ENCODE assay signal across 8 cellular contexts in genomic region chr2:170818294-170819104, GRCh38. TPM values are rescaled to one million over a fixed set of nuclear protein-coding genes. Genes with fewer than 3 reads are reported as not detected.
A peak's percentile ranks its signal among the peaks of the same experiment; 100 is the strongest.
DNase-seq lines count a peak whose midpoint lies in the region; ATAC-seq and TF ChIP-seq lines count a peak whose summit lies in the region.

No MANE protein-coding gene starts in this region.

- no peaks in the 10 kb centered on the region for H4K20me1 ChIP-seq in Karpas-422 (ENCODE audit: insufficient read depth, low read depth, low read length)
- no peaks in the 10 kb centered on the region for H4K20me1 ChIP-seq in neural cell (ENCODE audit: insufficient read depth)

- H3K27ac ChIP-seq in CD4-positive, alpha-beta memory T cell (ENCODE audit: low read depth, low read length), result no peak overlapping the region
- H3K27ac ChIP-seq in Karpas-422 (ENCODE audit: low read length) (no peak overlapping the region), neural cell (ENCODE audit: low read length) (peak overlapping the region; percentile 77)

- peaks cover 43 to 92% (median 64%) of the 10 kb centered on the region in 4 donors for H3K4me1 Mint-ChIP-seq in CD4-positive, alpha-beta memory T cell
- H3K4me1 Mint-ChIP-seq in chondrocyte (ENCODE audit: low read depth), result peaks cover 55% of the 10 kb centered on the region

- CTCF ChIA-PET in CD4-positive, alpha-beta memory T cell (lab: Charles Lee; ENCODE audit: partially characterized antibody), result interaction anchor here (0.8 to 1.7 kb wide), 3 partner anchors 331 to 457 kb away, joined by 3 to 10 read pairs (median 3); no protein-coding TSS in a partner anchor

- peaks cover 61 to 77% of the 10 kb centered on the region in 2 donors for H3K27me3 Mint-ChIP-seq in CD4-positive, alpha-beta memory T cell
- H3K27me3 Mint-ChIP-seq in chondrocyte (ENCODE audit: low read depth), result peaks cover 83% of the 10 kb centered on the region

- TF ChIP-seq RAD21 in neural cell (conservative IDR thresholded peaks at IDR 0.05), result no peak

- no peak for DNase-seq in CD4-positive, alpha-beta memory T cell
- no peak for DNase-seq in Karpas-422
- no peak for DNase-seq in chondrocyte (ENCODE audit: low spot score)
- no peak for DNase-seq in NCI-H446 treated with DMSO at 0.1 percent for 48 hours (lab: John Stamatoyannopoulos, UW)

- peak overlapping the region; percentile 50 to 85 (median 74) for H3K4me3 Mint-ChIP-seq in CD4-positive, alpha-beta memory T cell
- H3K4me3 Mint-ChIP-seq in chondrocyte (ENCODE audit: unreplicated experiment), result peak overlapping the region; percentile 46

- H3F3A ChIP-seq in neural cell (ENCODE audit: insufficient read depth, low read length, poor library complexity, severe bottlenecking), result no peaks in the 10 kb centered on the region

- H3K9me3 Mint-ChIP-seq in CD4-positive, alpha-beta memory T cell, result peaks cover 0 to 15% (median 1%) of the 10 kb centered on the region in 8 donors
- no peaks in the 10 kb centered on the region for H3K9me3 Mint-ChIP-seq in chondrocyte (ENCODE audit: low read depth)

- TF ChIP-seq POLR2A in GM18505 (IDR thresholded peaks at IDR 0.05; ENCODE audit: borderline replicate concordance, extremely low read depth, insufficient read depth, insufficient read length), result no peak

- H3K36me3 ChIP-seq in CD4-positive, alpha-beta memory T cell (ENCODE audit: insufficient read depth, low read length), result no peaks in the 10 kb centered on the region
- no peaks in the 10 kb centered on the region for H3K36me3 ChIP-seq in Karpas-422 (ENCODE audit: insufficient read depth, low read length)
- H3K36me3 ChIP-seq in neural cell (ENCODE audit: insufficient read depth, low read length), result no peaks in the 10 kb centered on the region

- H3K27ac Mint-ChIP-seq in CD4-positive, alpha-beta memory T cell, result peak overlapping the region in 2 of 7 donors; percentile 4 to 71
- H3K27ac Mint-ChIP-seq in chondrocyte (ENCODE audit: unreplicated experiment), result no peak overlapping the region

- peaks cover 76% of the 10 kb centered on the region for H3K4me1 ChIP-seq in CD4-positive, alpha-beta memory T cell (ENCODE audit: insufficient read depth, low read length)
- H3K4me1 ChIP-seq in Karpas-422 (ENCODE audit: low read length), result peaks cover 23% of the 10 kb centered on the region

- H3K27me3 ChIP-seq in CD4-positive, alpha-beta memory T cell (ENCODE audit: insufficient read depth, low read length), result peaks cover 77% of the 10 kb centered on the region
- H3K27me3 ChIP-seq in Karpas-422 (ENCODE audit: low read length), result no peaks in the 10 kb centered on the region
- H3K27me3 ChIP-seq in neural cell (ENCODE audit: insufficient read depth, low read depth, low read length), result peaks cover 100% of the 10 kb centered on the region

- peak overlapping the region; percentile 74 for H3K4me2 ChIP-seq in Karpas-422 (ENCODE audit: low read depth, low read length, poor library complexity, severe bottlenecking)
- H3K4me2 ChIP-seq in neural cell (ENCODE audit: low read length), result peak overlapping the region; percentile 59

- H3K9me3 ChIP-seq in CD4-positive, alpha-beta memory T cell (ENCODE audit: control insufficient read depth in 1 of 2, low read length in 2 of 2), result no peaks in the 10 kb centered on the region
- H3K9me3 ChIP-seq in Karpas-422 (ENCODE audit: low read length) (no peaks in the 10 kb centered on the region), neural cell (ENCODE audit: low read length) (no peaks in the 10 kb centered on the region)

- TF ChIP-seq CTCF in chondrocyte (IDR thresholded peaks at IDR 0.05) (no peak), neural cell (IDR thresholded peaks at IDR 0.05; ENCODE audit: poor library complexity, severe bottlenecking) (no peak)

- no peak overlapping the region for H3K9ac ChIP-seq in Karpas-422 (ENCODE audit: low read length)
- H3K9ac ChIP-seq in neural cell (ENCODE audit: low read length), result peak overlapping the region; percentile 77

- peak overlapping the region in 1 of 2 donors; percentile 8 for H3K4me3 ChIP-seq in CD4-positive, alpha-beta memory T cell (ENCODE audit: low read length in 2 of 2)
- H3K4me3 ChIP-seq in Karpas-422 (ENCODE audit: low read length), result peak overlapping the region; percentile 63; the same call in 1 of the 2 replicates
- peak overlapping the region; percentile 80 for H3K4me3 ChIP-seq in neural cell (ENCODE audit: low read length)

- intact Hi-C loops in CD4-positive, alpha-beta memory T cell (cut with micrococcal nuclease), result loop anchor here (5.0 kb wide), 2 partner anchors 101 to 166 kb away; partner anchors contain the start of gene SP5

- peaks cover 0 to 5% of the 10 kb centered on the region in 2 donors for H3K36me3 Mint-ChIP-seq in CD4-positive, alpha-beta memory T cell
- H3K36me3 Mint-ChIP-seq in chondrocyte (ENCODE audit: low read depth), result peaks cover 2% of the 10 kb centered on the region

- ATAC-seq in GM19023 (IDR thresholded peaks at IDR 0.05; ENCODE audit: unreplicated experiment) (no peak), HG03135 (IDR thresholded peaks at IDR 0.05; ENCODE audit: unreplicated experiment) (no peak), GM18505 (IDR thresholded peaks at IDR 0.05; ENCODE audit: unreplicated experiment) (no peak)

- POLR2A ChIA-PET in CD4-positive, alpha-beta memory T cell (lab: Charles Lee; ENCODE audit: partially characterized antibody), result no interaction called here

- no peak overlapping the region for H2AFZ ChIP-seq in Karpas-422 (ENCODE audit: low read length)
- H2AFZ ChIP-seq in neural cell (ENCODE audit: low read depth, low read length), result no peak overlapping the region

- H3K79me2 ChIP-seq in Karpas-422 (ENCODE audit: low read length), result no peaks in the 10 kb centered on the region
- no peaks in the 10 kb centered on the region for H3K79me2 ChIP-seq in neural cell (replicated peaks; ENCODE audit: insufficient read depth, low read length)

- TF ChIP-seq EP300 in neural cell (conservative IDR thresholded peaks at IDR 0.05; ENCODE audit: poor library complexity, severe bottlenecking), result no peak

- H3K9me2 ChIP-seq in Karpas-422 (replicated peaks; ENCODE audit: insufficient read depth, low read length) (no peaks in the 10 kb centered on the region), neural cell (ENCODE audit: insufficient read depth, low read length) (no peaks in the 10 kb centered on the region)

TF ChIP-seq in neural cell, 6 proteins besides CTCF, POLR2A, EP300 and RAD21:
- peak; percentile 55 for TF ChIP-seq POLR2AphosphoS5 (IDR thresholded peaks at IDR 0.05)
- no peak for TF ChIP-seq TAF1 (IDR thresholded peaks at IDR 0.05; ENCODE audit: low read depth)
- no peak for TF ChIP-seq REST (IDR thresholded peaks at IDR 0.05; ENCODE audit: borderline replicate concordance)
- no peak for TF ChIP-seq MXI1 (conservative IDR thresholded peaks at IDR 0.05; ENCODE audit: poor library complexity, severe bottlenecking)
- peak; percentile 72 for TF ChIP-seq EZH2 (IDR thresholded peaks at IDR 0.05; ENCODE audit: borderline replicate concordance, insufficient read depth, low read length, poor library complexity, severe bottlenecking)
- TF ChIP-seq SMC3 (conservative IDR thresholded peaks at IDR 0.05; ENCODE audit: poor library complexity), result no peak

RNA-seq across cellular contexts. Expression of gene GAD1, which starts 1.8 kb away (rescaled TPM):
- not detected for total RNA-seq in CD4-positive, alpha-beta memory T cell
- not detected for polyA plus RNA-seq in CD4-positive, alpha-beta memory T cell
- 7.1 and 7.7 TPM in 2 replicates for total RNA-seq in Karpas-422 (2014; rRNA removed; shearing (Covaris generic); ENCODE audit: low replicate concordance)
- total RNA-seq in chondrocyte, result not detected in 3 replicates
- polyA plus RNA-seq in neural cell, result 56.3 and 66.4 TPM in 2 replicates
- polyA minus RNA-seq in neural cell, result 40.2 and 43.4 TPM in 2 replicates

RNA-seq across cellular contexts. Expression of gene ERICH2, which starts 48.3 kb away (rescaled TPM):
- total RNA-seq in CD4-positive, alpha-beta memory T cell, result not detected
- polyA plus RNA-seq in CD4-positive, alpha-beta memory T cell, result under 1 TPM in 1 of 2 donors, not detected in 1; 0.58 TPM
- not detected in 2 replicates for total RNA-seq in Karpas-422 (2014; rRNA removed; shearing (Covaris generic); ENCODE audit: low replicate concordance)
- 2.1 to 2.6 TPM in 2 of 3 replicates, not detected in the other for total RNA-seq in chondrocyte
- 1.3 TPM in 1 of 2 replicates, not detected in the other for polyA plus RNA-seq in neural cell
- polyA minus RNA-seq in neural cell, result not detected in 2 replicates
